Comparison of ENCODE assay signal across 1 cellular context in the genomic region with DNA sequence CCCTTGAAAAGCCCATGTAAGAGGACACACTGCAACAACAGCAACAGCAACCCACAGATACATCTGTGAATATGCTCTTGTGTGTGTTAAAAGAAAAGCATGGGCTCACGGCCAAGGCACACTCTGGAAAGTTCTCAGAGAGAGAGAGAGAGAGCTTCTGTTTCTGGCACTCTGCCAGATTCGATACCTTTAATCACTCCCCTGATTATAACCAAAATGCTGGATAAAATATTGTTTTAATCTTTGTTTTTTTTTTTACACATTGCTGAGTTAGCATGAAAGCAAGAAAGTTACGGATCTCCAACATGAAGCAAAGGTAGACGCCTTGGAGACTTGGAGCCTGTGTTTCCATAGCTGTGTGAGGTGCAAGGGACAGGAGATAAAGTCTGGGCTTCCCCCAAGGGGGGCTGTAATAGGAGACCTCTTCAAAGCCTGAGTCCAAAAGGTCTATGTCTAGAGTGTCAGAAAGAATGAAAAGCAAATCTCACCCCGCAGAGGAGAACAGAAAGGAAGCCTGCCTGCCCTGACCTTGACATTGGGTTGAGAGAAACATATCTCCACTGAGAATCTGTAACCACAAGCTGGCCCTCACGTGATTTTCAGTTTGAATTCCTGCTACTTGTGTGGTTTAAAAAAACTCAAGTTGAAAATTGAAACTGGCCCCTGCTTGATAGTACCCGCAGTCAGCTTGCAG.
TF ChIP-seq lines count a peak whose summit lies in the region.

No MANE protein-coding gene starts in this region.

TF ChIP-seq in H1, 55 proteins besides CTCF, POLR2A, EP300 and RAD21 (continued from another document):
- TF ChIP-seq POU5F1 (IDR thresholded peaks at IDR 0.05; ENCODE audit: low read depth, low read length) = no peak
- TF ChIP-seq RNF2 (IDR thresholded peaks at IDR 0.05; ENCODE audit: borderline replicate concordance, low read depth, low read length, missing control alignments, poor library complexity, severe bottlenecking) = no peak
- TF ChIP-seq SIN3A (conservative IDR thresholded peaks at IDR 0.05 in 1 of 2, IDR thresholded peaks at IDR 0.05 in 1 of 2; ENCODE audit: low read depth in 1 of 2, low read length in 2 of 2) = no peak
- no peak for TF ChIP-seq CBX5 (IDR thresholded peaks at IDR 0.05; ENCODE audit: low read depth, low read length)
- no peak for TF ChIP-seq KDM4A (IDR thresholded peaks at IDR 0.05; ENCODE audit: low read depth, low read length, severe bottlenecking)
- TF ChIP-seq GTF2F1 (IDR thresholded peaks at IDR 0.05; ENCODE audit: borderline replicate concordance, low read depth, low read length) = no peak
- TF ChIP-seq BACH1 (IDR thresholded peaks at IDR 0.05; ENCODE audit: low read length) = no peak
- no peak for TF ChIP-seq CBX8 (IDR thresholded peaks at IDR 0.05; ENCODE audit: borderline replicate concordance, low read depth, low read length)
